ENCODE assay signal across 13 cellular contexts in genomic region chr22:46681010-46681409, GRCh38. TPM values are rescaled to one million over a fixed set of nuclear protein-coding genes. Genes with fewer than 3 reads are reported as not detected.
DNase-seq lines count a peak whose midpoint lies in the region; ATAC-seq, FAIRE-seq and TF ChIP-seq lines count a peak whose summit lies in the region.
"Had no signal": no experiment of that assay in that cellular context is flagged by ENCODE, and none has a peak within 500 bp of the region (broad histone marks: within the 10 kb centered on the region; RNA-seq: fewer than 3 reads in every experiment).

No MANE protein-coding gene starts in this region.

- no peaks in the 10 kb centered on the region for H3K9me3 ChIP-seq in Karpas-422 (ENCODE audit: low read length)
- no peaks in the 10 kb centered on the region for H3K9me3 ChIP-seq in pancreas
- H3K9me3 ChIP-seq in neural progenitor cell (ENCODE audit: low read depth): no peaks in the 10 kb centered on the region

- H3K4me2 ChIP-seq in Karpas-422 (ENCODE audit: low read depth, low read length, poor library complexity, severe bottlenecking) (no peak overlapping the region), neural progenitor cell (no peak overlapping the region)

- no peaks in the 10 kb centered on the region for H3K9me3 Mint-ChIP-seq in activated T-cell treated with anti-CD3 and anti-CD28 coated beads, Interleukin-2, amount 50 U/mL, for 4 hours
- H3K9me3 Mint-ChIP-seq in activated naive CD8-positive, alpha-beta T cell treated with anti-CD3 and anti-CD28 coated beads for 36 hours: no peaks in the 10 kb centered on the region
- H3K9me3 Mint-ChIP-seq in neural progenitor cell: no peaks in the 10 kb centered on the region

- no peak overlapping the region for H3K4me3 Mint-ChIP-seq in activated T-cell treated with anti-CD3 and anti-CD28 coated beads, Interleukin-2, amount 50 U/mL, for 4 hours
- H3K4me3 Mint-ChIP-seq in activated naive CD8-positive, alpha-beta T cell treated with anti-CD3 and anti-CD28 coated beads for 36 hours: no peak overlapping the region
- no peak overlapping the region for H3K4me3 Mint-ChIP-seq in neural progenitor cell

- peaks cover 42% of the 10 kb centered on the region for H3K4me1 ChIP-seq in Karpas-422 (ENCODE audit: low read length)
- peaks cover 10 to 18% (median 10%) of the 10 kb centered on the region in 3 donors for H3K4me1 ChIP-seq in pancreas
- H3K4me1 ChIP-seq in neural progenitor cell: no peaks in the 10 kb centered on the region

- H3K79me2 ChIP-seq in Karpas-422 (ENCODE audit: low read length) (no peaks in the 10 kb centered on the region), neural progenitor cell (ENCODE audit: low read depth) (no peaks in the 10 kb centered on the region)

- H3K27me3 ChIP-seq in Karpas-422 (ENCODE audit: low read length) (no peaks in the 10 kb centered on the region), pancreas (no peaks in the 10 kb centered on the region), neural progenitor cell (no peaks in the 10 kb centered on the region)

- no peak overlapping the region for H3K27ac Mint-ChIP-seq in activated naive CD8-positive, alpha-beta T cell treated with anti-CD3 and anti-CD28 coated beads for 36 hours
- no peak overlapping the region for H3K27ac Mint-ChIP-seq in neural progenitor cell

- peaks cover 22% of the 10 kb centered on the region for H3K4me1 Mint-ChIP-seq in activated T-cell treated with anti-CD3 and anti-CD28 coated beads, Interleukin-2, amount 50 U/mL, for 4 hours (ENCODE audit: low read depth)
- H3K4me1 Mint-ChIP-seq in activated naive CD8-positive, alpha-beta T cell treated with anti-CD3 and anti-CD28 coated beads for 36 hours: peaks cover 23% of the 10 kb centered on the region
- H3K4me1 Mint-ChIP-seq in neural progenitor cell: peaks cover 3% of the 10 kb centered on the region

- H3K9me2 ChIP-seq in Karpas-422 (replicated peaks; ENCODE audit: insufficient read depth, low read length): no peaks in the 10 kb centered on the region

- peaks cover 7% of the 10 kb centered on the region for H3K36me3 Mint-ChIP-seq in activated T-cell treated with anti-CD3 and anti-CD28 coated beads, Interleukin-2, amount 50 U/mL, for 4 hours (ENCODE audit: insufficient read depth)
- H3K36me3 Mint-ChIP-seq in activated naive CD8-positive, alpha-beta T cell treated with anti-CD3 and anti-CD28 coated beads for 36 hours: no peaks in the 10 kb centered on the region
- peaks cover 5% of the 10 kb centered on the region for H3K36me3 Mint-ChIP-seq in neural progenitor cell

- intact Hi-C loops in pancreas (cut with DNase I): no loop called here

- H3K27ac ChIP-seq in Karpas-422 (ENCODE audit: low read length) (no peak overlapping the region), pancreas (no peak overlapping the region), neural progenitor cell (no peak overlapping the region)
- H3K27ac ChIP-seq: skin epidermis had no signal

- H4K20me1 ChIP-seq in Karpas-422 (ENCODE audit: insufficient read depth, low read depth, low read length): no peaks in the 10 kb centered on the region; the same call in 1 of the 2 replicates
- H4K20me1 ChIP-seq in neural progenitor cell (ENCODE audit: low read depth): no peaks in the 10 kb centered on the region

- WGBS in pancreas, 2 donors: 69 to 70% methylated on average over 7 of the region's 7 CpGs

- H3K9ac ChIP-seq in Karpas-422 (ENCODE audit: low read length) (no peak overlapping the region), neural progenitor cell (no peak overlapping the region)

- no peaks in the 10 kb centered on the region for H3F3A ChIP-seq in neural progenitor cell (ENCODE audit: low read depth)

- no peak for FAIRE-seq in pancreas (lab: Jason Lieb, UNC)

- H3K4me3 ChIP-seq in Karpas-422 (ENCODE audit: low read length) (no peak overlapping the region), pancreas (no peak overlapping the region), neural progenitor cell (no peak overlapping the region)
- H3K4me3 ChIP-seq: skin epidermis had no signal

- H3K36me3 ChIP-seq in Karpas-422 (ENCODE audit: insufficient read depth, low read length) (peaks cover 3% of the 10 kb centered on the region; the same call in 1 of the 2 replicates), pancreas (peaks cover 0 to 7% (median 7%) of the 10 kb centered on the region in 3 donors), neural progenitor cell (no peaks in the 10 kb centered on the region)

- peak; percentile 25 to 44 for ATAC-seq in activated T-cell treated with anti-CD3 and anti-CD28 coated beads, Interleukin-2, amount 50 U/mL, for 4 hours
- ATAC-seq in pancreas (peak in 2 of 4 donors; percentile 26 to 39), HG02852 (IDR thresholded peaks at IDR 0.05; ENCODE audit: unreplicated experiment) (no peak)
- ATAC-seq: left colon had no signal

- DNase-seq in activated T-cell treated with anti-CD3 and anti-CD28 coated beads, Interleukin-2, amount 50 U/mL, for 4 hours: no peak
- DNase-seq in activated T-cell treated with anti-CD3 and anti-CD28 coated beads for 4 hours: no peak
- peak; percentile 85 for DNase-seq in Karpas-422
- DNase-seq in activated naive CD8-positive, alpha-beta T cell treated with anti-CD3 and anti-CD28 coated beads for 36 hours: peak; percentile 34
- DNase-seq in pancreas: peak in 1 of 6 donors; percentile 63
- DNase-seq in neural progenitor cell (ENCODE audit: low spot score): no peak
- no peak for DNase-seq in stimulated activated CD8-positive, alpha-beta memory T cell treated with anti-CD3 and anti-CD28 coated beads, Interleukin-4, amount 100 ng/mL, for 48 hours
- DNase-seq: activated CD4-positive, alpha-beta T cell treated with anti-CD3 and anti-CD28 coated beads, Interleukin-2, amount 50 U/mL, for 4 hours; COR-L47; left colon; NCI-H524 had no signal

- H2AFZ ChIP-seq in Karpas-422 (ENCODE audit: low read length): no peak overlapping the region
- H2AFZ ChIP-seq in neural progenitor cell (replicated peaks): no peak overlapping the region

- H3K27me3 Mint-ChIP-seq in activated T-cell treated with anti-CD3 and anti-CD28 coated beads, Interleukin-2, amount 50 U/mL, for 4 hours (ENCODE audit: low read depth): no peaks in the 10 kb centered on the region
- no peaks in the 10 kb centered on the region for H3K27me3 Mint-ChIP-seq in activated naive CD8-positive, alpha-beta T cell treated with anti-CD3 and anti-CD28 coated beads for 36 hours
- H3K27me3 Mint-ChIP-seq in neural progenitor cell (ENCODE audit: insufficient read depth, low read depth): peaks cover 8% of the 10 kb centered on the region

- TF ChIP-seq CTCF in pancreas (IDR thresholded peaks at IDR 0.05) (peak in 3 of 4 donors; percentile 10 to 18 (median 14)), neural progenitor cell (IDR thresholded peaks at IDR 0.05) (no peak)

RNA-seq across cellular contexts. Expression of gene CERK, which starts 57.0 kb away (rescaled TPM):
- total RNA-seq in activated T-cell treated with anti-CD3 and anti-CD28 coated beads, Interleukin-2, amount 50 U/mL, for 4 hours: 10 to 100 TPM; 41.4 to 47.3 (median 44.9) TPM
- total RNA-seq in Karpas-422 (2014; rRNA removed; shearing (Covaris generic); ENCODE audit: low replicate concordance): 53.8 and 79.0 TPM in 2 replicates
- total RNA-seq in activated naive CD8-positive, alpha-beta T cell treated with anti-CD3 and anti-CD28 coated beads for 36 hours: 10 to 100 TPM; 38.1 to 41.3 TPM
- 10 to 100 TPM; 24.7 to 32.7 (median 29.7) TPM for total RNA-seq in pancreas
- 10 to 100 TPM; 12.7 to 30.0 TPM for polyA plus RNA-seq in pancreas
- 53.6 and 80.6 TPM in 2 replicates for total RNA-seq in neural progenitor cell (ENCODE audit: low replicate concordance)

Comparison
In these comparisons a context has a peak if more than half of its experiments do, and no peak if none do; other contexts are left out.
1. DNase-seq: peak in Karpas-422 (single experiment) and activated naive CD8-positive, alpha-beta T cell treated with anti-CD3 and anti-CD28 coated beads for 36 hours (single experiment); none in activated T-cell treated with anti-CD3 and anti-CD28 coated beads, Interleukin-2, amount 50 U/mL, for 4 hours (single experiment), activated T-cell treated with anti-CD3 and anti-CD28 coated beads for 4 hours (single experiment), neural progenitor cell (single experiment) and stimulated activated CD8-positive, alpha-beta memory T cell treated with anti-CD3 and anti-CD28 coated beads, Interleukin-4, amount 100 ng/mL, for 48 hours (single experiment).